24 cellular contexts compared by ENCODE assay signal in genomic region chr18:6746386-6746960, GRCh38. TPM values are rescaled to one million over a fixed set of nuclear protein-coding genes. Genes with fewer than 3 reads are reported as not detected.
DNase-seq lines count a peak whose midpoint lies in the region; ATAC-seq and TF ChIP-seq lines count a peak whose summit lies in the region.
"Had no signal": no experiment of that assay in that cellular context is flagged by ENCODE, and none has a peak within 500 bp of the region (broad histone marks: within the 10 kb centered on the region; RNA-seq: fewer than 3 reads in every experiment).

No MANE protein-coding gene starts in this region.

- H3K79me2 ChIP-seq in ACC112 (ENCODE audit: control insufficient read depth, insufficient read depth, low read length, unreplicated experiment) (no peaks in the 10 kb centered on the region), PC-3 (ENCODE audit: low read length) (no peaks in the 10 kb centered on the region)

- peaks cover 75% of the 10 kb centered on the region for H3K4me1 Mint-ChIP-seq in chondrocyte (ENCODE audit: low read depth)
- H3K4me1 Mint-ChIP-seq: activated naive CD8-positive, alpha-beta T cell treated with anti-CD3 and anti-CD28 coated beads, Interleukin-2, amount 10 ng/mL, durations not matched to agents 7 days and 5 days; stimulated activated naive CD8-positive, alpha-beta T cell treated with anti-CD3 and anti-CD28 coated beads, Interleukin-15, amount 100 ng/mL, for 72 hours had no signal

- DNase-seq in PC-3 (peak; percentile 65), chondrocyte (ENCODE audit: low spot score) (no peak), myocyte (ENCODE audit: low read depth) (peak; percentile 63), cortex of kidney (lab: John Stamatoyannopoulos, UW) (no peak)
- no peak for DNase-seq in activated effector memory CD4-positive, alpha-beta T cell treated with anti-CD3 and anti-CD28 coated beads, Interleukin-2, amount 50 U/mL, for 16 hours
- DNase-seq: activated CD4-positive, CD25-positive, alpha-beta regulatory T cell treated with anti-CD3 and anti-CD28 coated beads, Interleukin-2, amount 50 U/mL, for 72 hours; activated naive CD8-positive, alpha-beta T cell treated with anti-CD3 and anti-CD28 coated beads, Interleukin-2, amount 10 ng/mL, durations not matched to agents 7 days and 5 days; DMS 273 treated with DMSO at 0.1 percent for 48 hours; left ventricle myocardium inferior; MM.1S; NCI-H146; NCI-H2171 treated with DMSO at 0.1 percent for 48 hours; NCI-H526 treated with DMSO at 0.1 percent for 48 hours; occipital lobe; SHP77 treated with DMSO at 0.1 percent for 48 hours; stimulated activated naive CD8-positive, alpha-beta T cell treated with anti-CD3 and anti-CD28 coated beads, Interleukin-15, amount 100 ng/mL, for 72 hours had no signal

- peaks cover 44% of the 10 kb centered on the region for H3K4me1 ChIP-seq in ACC112 (ENCODE audit: control insufficient read depth, insufficient read depth, low read length, unreplicated experiment)
- H3K4me1 ChIP-seq in PC-3 (ENCODE audit: insufficient read depth, low read length): peaks cover 39% of the 10 kb centered on the region

- H3K27ac Mint-ChIP-seq in chondrocyte (ENCODE audit: unreplicated experiment): peak overlapping the region; percentile 90
- H3K27ac Mint-ChIP-seq: activated naive CD8-positive, alpha-beta T cell treated with anti-CD3 and anti-CD28 coated beads, Interleukin-2, amount 10 ng/mL, durations not matched to agents 7 days and 5 days; stimulated activated naive CD8-positive, alpha-beta T cell treated with anti-CD3 and anti-CD28 coated beads, Interleukin-15, amount 100 ng/mL, for 72 hours had no signal

- no peak overlapping the region for H3K4me3 Mint-ChIP-seq in chondrocyte (ENCODE audit: unreplicated experiment)
- H3K4me3 Mint-ChIP-seq: activated naive CD8-positive, alpha-beta T cell treated with anti-CD3 and anti-CD28 coated beads, Interleukin-2, amount 10 ng/mL, durations not matched to agents 7 days and 5 days; stimulated activated naive CD8-positive, alpha-beta T cell treated with anti-CD3 and anti-CD28 coated beads, Interleukin-15, amount 100 ng/mL, for 72 hours had no signal

- CTCF ChIA-PET in PC-3 (lab: Charles Lee): no interaction called here

- H3K27me3 ChIP-seq in ACC112 (ENCODE audit: insufficient read depth, low read length) (no peaks in the 10 kb centered on the region), PC-3 (ENCODE audit: low read length) (no peaks in the 10 kb centered on the region)
- H3K27me3 ChIP-seq: BLaER1, esophagus muscularis mucosa had no signal

- TF ChIP-seq CTCF in PC-3 (conservative IDR thresholded peaks at IDR 0.05; ENCODE audit: low read depth, low read length) (no peak), chondrocyte (IDR thresholded peaks at IDR 0.05) (no peak)

- H3K9me2 ChIP-seq in PC-3 (replicated peaks; ENCODE audit: low read length): no peaks in the 10 kb centered on the region

- H3K4me3 ChIP-seq in ACC112 (ENCODE audit: low read depth, low read length): peak overlapping the region; percentile 6
- H3K4me3 ChIP-seq in PC-3 (ENCODE audit: low read length): no peak overlapping the region
- H3K4me3 ChIP-seq: BLaER1, esophagus muscularis mucosa, left ventricle myocardium inferior had no signal

- intact Hi-C loops in PC-3 (cut with micrococcal nuclease): loop anchor here (2.0 to 10.0 kb wide), 3 partner anchors 28 to 392 kb away; no protein-coding TSS in a partner anchor

- peak overlapping the region; percentile 66 for H3K4me2 ChIP-seq in PC-3 (ENCODE audit: low read length)
- H3K4me2 ChIP-seq: BLaER1 had no signal

- no TSS peak for BruUV-seq in PC-3 (replicated peaks; lab: Mats Ljungman, UMichigan)

- no peak overlapping the region for H2AFZ ChIP-seq in ACC112 (ENCODE audit: low read length, unreplicated experiment)
- H2AFZ ChIP-seq in PC-3 (ENCODE audit: low read length): no peak overlapping the region

- no peaks in the 10 kb centered on the region for H4K20me1 ChIP-seq in PC-3 (ENCODE audit: low read length)
- H4K20me1 ChIP-seq: BLaER1 had no signal

- H3K27ac ChIP-seq in ACC112 (ENCODE audit: low read depth, low read length) (peak overlapping the region; percentile 14; the same call in 1 of the 2 replicates), PC-3 (ENCODE audit: low read length) (peak overlapping the region; percentile 46)
- H3K27ac ChIP-seq: BLaER1, esophagus muscularis mucosa, left ventricle myocardium inferior had no signal

- H3K36me3 Mint-ChIP-seq in chondrocyte (ENCODE audit: low read depth): no peaks in the 10 kb centered on the region
- H3K36me3 Mint-ChIP-seq: activated naive CD8-positive, alpha-beta T cell treated with anti-CD3 and anti-CD28 coated beads, Interleukin-2, amount 10 ng/mL, durations not matched to agents 7 days and 5 days had no signal

- H3K36me3 ChIP-seq in ACC112 (ENCODE audit: insufficient read depth, low read length) (no peaks in the 10 kb centered on the region), PC-3 (ENCODE audit: low read depth, low read length) (no peaks in the 10 kb centered on the region)
- H3K36me3 ChIP-seq: BLaER1, esophagus muscularis mucosa, left ventricle myocardium inferior had no signal

- POLR2A ChIA-PET in PC-3 (lab: Charles Lee; ENCODE audit: unreplicated experiment): interaction anchor here (0.6 kb wide), 2 partner anchors 139 to 390 kb away, joined by 3 read pairs; no protein-coding TSS in a partner anchor

- peaks cover 3% of the 10 kb centered on the region for H3F3A ChIP-seq in PC-3 (ENCODE audit: low read length, unreplicated experiment)

- H3K9me3 Mint-ChIP-seq in chondrocyte (ENCODE audit: low read depth): no peaks in the 10 kb centered on the region
- H3K9me3 Mint-ChIP-seq: activated naive CD8-positive, alpha-beta T cell treated with anti-CD3 and anti-CD28 coated beads, Interleukin-2, amount 10 ng/mL, durations not matched to agents 7 days and 5 days had no signal

- no peaks in the 10 kb centered on the region for H3K27me3 Mint-ChIP-seq in chondrocyte (ENCODE audit: low read depth)
- H3K27me3 Mint-ChIP-seq: activated naive CD8-positive, alpha-beta T cell treated with anti-CD3 and anti-CD28 coated beads, Interleukin-2, amount 10 ng/mL, durations not matched to agents 7 days and 5 days; stimulated activated naive CD8-positive, alpha-beta T cell treated with anti-CD3 and anti-CD28 coated beads, Interleukin-15, amount 100 ng/mL, for 72 hours had no signal

- H3K9me3 ChIP-seq in PC-3 (ENCODE audit: low read length): no peaks in the 10 kb centered on the region
- H3K9me3 ChIP-seq: esophagus muscularis mucosa had no signal

- ATAC-seq in PC-3 (peak; percentile 77), GM21447 (IDR thresholded peaks at IDR 0.05; ENCODE audit: unreplicated experiment) (no peak), GM19328 (IDR thresholded peaks at IDR 0.05; ENCODE audit: unreplicated experiment) (no peak)
- ATAC-seq: sciatic nerve; stimulated activated naive CD8-positive, alpha-beta T cell treated with anti-CD3 and anti-CD28 coated beads, Interleukin-15, amount 100 ng/mL, for 72 hours had no signal

- H3K9ac ChIP-seq in PC-3 (ENCODE audit: low read length): no peak overlapping the region
- H3K9ac ChIP-seq: BLaER1 had no signal

RNA-seq across cellular contexts. Expression of gene ARHGAP28, which starts 17.0 kb away (rescaled TPM):
- total RNA-seq in PC-3 (2014; rRNA removed): 8.1 and 10.0 TPM in 2 replicates
- total RNA-seq in chondrocyte: 17.9 to 25.1 TPM (median 18.1 TPM) in 3 replicates
- total RNA-seq in myocyte: 14.7 and 17.8 TPM in 2 replicates
- 6.2 TPM for polyA plus RNA-seq in myocyte (2012)
- total RNA-seq: activated CD8-positive, alpha-beta memory T cell treated with anti-CD3 and anti-CD28 coated beads for 36 hours; activated naive CD8-positive, alpha-beta T cell treated with anti-CD3 and anti-CD28 coated beads, Interleukin-2, amount 10 ng/mL, durations not matched to agents 7 days and 5 days; T-helper 2 cell treated with Interferon-gamma antibody and Interleukin-4, amounts not matched to agents 100 ng/mL and 5 ng/mL, for 36 hours had no signal

Comparison
In these comparisons a context has a peak if more than half of its experiments do, and no peak if none do; other contexts are left out.
1. DNase-seq: peak in PC-3 (single experiment) and myocyte (single experiment); none in chondrocyte (single experiment), activated effector memory CD4-positive, alpha-beta T cell treated with anti-CD3 and anti-CD28 coated beads, Interleukin-2, amount 50 U/mL, for 16 hours (single experiment) and cortex of kidney (single experiment).